ENCODE assay signal across 29 cellular contexts in genomic region chr15:52134502-52135144, GRCh38. TPM values are rescaled to one million over a fixed set of nuclear protein-coding genes. Genes with fewer than 3 reads are reported as not detected.
DNase-seq lines count a peak whose midpoint lies in the region; TF ChIP-seq lines count a peak whose summit lies in the region.
"Had no signal": no experiment of that assay in that cellular context is flagged by ENCODE, and none has a peak within 500 bp of the region (broad histone marks: within the 10 kb centered on the region; RNA-seq: fewer than 3 reads in every experiment).

No MANE protein-coding gene starts in this region.

- no peak overlapping the region for H2BK5ac ChIP-seq in mesendoderm (ENCODE audit: low read length)

- H4K8ac ChIP-seq in mesendoderm (ENCODE audit: low read depth, low read length) = no peak overlapping the region

- DNase-seq in endodermal cell = peak; percentile 20
- DNase-seq in mesendoderm = no peak
- no peak for DNase-seq in HUDEP-2 (lab: John Stamatoyannopoulos, UW; ENCODE audit: unreplicated experiment in 76 of 76)
- DNase-seq in NCI-H1694 (lab: John Stamatoyannopoulos, UW) = no peak
- no peak for DNase-seq in NCI-H2107 (lab: John Stamatoyannopoulos, UW)
- DNase-seq: activated CD8-positive, alpha-beta T cell treated with anti-CD3 and anti-CD28 coated beads, Interleukin-2, amount 10 ng/mL, durations not matched to agents 7 days and 5 days; CD8-positive, alpha-beta memory T cell; DMS153; effector CD4-positive, alpha-beta T cell; hippocampal formation; mammary epithelial cell; NCI-H1092; NCI-H187; NCI-H2171; NCI-H510A treated with DMSO at 0.1 percent for 48 hours; psoas muscle; sigmoid colon; SK-N-SH; stimulated activated CD4-positive, alpha-beta T cell treated with anti-CD3 and anti-CD28 coated beads, Interleukin-4, amount 100 ng/mL, for 24 hours had no signal

- H2BK120ac ChIP-seq in mesendoderm (ENCODE audit: low read depth, low read length) = no peak overlapping the region

- peak overlapping the region; percentile 77 to 94 (median 91); a peak in 19 of 22 replicates for H3K4me2 ChIP-seq in BLaER1 treated with 17β-estradiol and CSF1 and Interleukin-3, amounts not matched to agents 10 nM and 100 nM
- no peak overlapping the region for H3K4me2 ChIP-seq in mesendoderm (ENCODE audit: low read length)
- H3K4me2 ChIP-seq: A549, SK-N-SH had no signal

- no peaks in the 10 kb centered on the region for H3K79me1 ChIP-seq in mesendoderm (ENCODE audit: low read length)

- H3K36me3 Mint-ChIP-seq in IgD-negative memory B cell (peaks cover 12% of the 10 kb centered on the region), endodermal cell (ENCODE audit: low read depth) (peaks cover 6% of the 10 kb centered on the region)

- peaks cover 0 to 6% (median 0%) of the 10 kb centered on the region in 11 experiments; a peak in 4 of 22 replicates for H3K36me3 ChIP-seq in BLaER1 treated with 17β-estradiol and CSF1 and Interleukin-3, amounts not matched to agents 10 nM and 100 nM
- H3K36me3 ChIP-seq in endodermal cell (ENCODE audit: control insufficient read depth, insufficient read depth, low read length) = no peaks in the 10 kb centered on the region
- peaks cover 0 to 15% of the 10 kb centered on the region in 2 donors for H3K36me3 ChIP-seq in muscle layer of duodenum (ENCODE audit: control insufficient read depth in 1 of 2, insufficient read depth in 2 of 2, low read length in 2 of 2)
- no peaks in the 10 kb centered on the region for H3K36me3 ChIP-seq in mesendoderm (ENCODE audit: control insufficient read depth, insufficient read depth, low read length)

- no peak overlapping the region for H3K4me3 ChIP-seq in BLaER1 treated with 17β-estradiol and CSF1 and Interleukin-3, amounts not matched to agents 10 nM and 100 nM
- H3K4me3 ChIP-seq in endodermal cell (ENCODE audit: low read length) (no peak overlapping the region), muscle layer of duodenum (ENCODE audit: low read depth in 1 of 2, low read length in 2 of 2) (no peak overlapping the region), mesendoderm (ENCODE audit: low read length) (no peak overlapping the region)
- H3K4me3 ChIP-seq: A549, GM12878, psoas muscle, sigmoid colon, tibial nerve had no signal

- no peak overlapping the region for H4K5ac ChIP-seq in mesendoderm (ENCODE audit: low read length)

- H4K20me1 ChIP-seq in BLaER1 treated with 17β-estradiol and CSF1 and Interleukin-3, amounts not matched to agents 10 nM and 100 nM = peaks cover 0 to 20% (median 0%) of the 10 kb centered on the region in 11 experiments; a peak in 6 of 22 replicates

- peaks cover 47 to 65% (median 60%) of the 10 kb centered on the region in 10 experiments for H3K4me1 ChIP-seq in BLaER1 treated with 17β-estradiol and CSF1 and Interleukin-3, amounts not matched to agents 10 nM and 100 nM
- H3K4me1 ChIP-seq in endodermal cell (ENCODE audit: control insufficient read depth, insufficient read depth, low read length) = peaks cover 2% of the 10 kb centered on the region
- H3K4me1 ChIP-seq in muscle layer of duodenum (ENCODE audit: control insufficient read depth in 1 of 2, insufficient read depth in 2 of 2, low read length in 2 of 2) = peaks cover 15 to 18% of the 10 kb centered on the region in 2 donors
- no peaks in the 10 kb centered on the region for H3K4me1 ChIP-seq in mesendoderm (ENCODE audit: control insufficient read depth, low read depth, low read length)
- H3K4me1 ChIP-seq: psoas muscle had no signal

- H3K23ac ChIP-seq in mesendoderm (ENCODE audit: low read length) = no peak overlapping the region

- H2BK15ac ChIP-seq in mesendoderm (replicated peaks; ENCODE audit: low read depth) = no peak overlapping the region

- H3K4me3 Mint-ChIP-seq in IgD-negative memory B cell (peak overlapping the region in 1 of 4 donors; percentile 12), endodermal cell (no peak overlapping the region)
- H3K4me3 Mint-ChIP-seq: activated CD8-positive, alpha-beta T cell treated with anti-CD3 and anti-CD28 coated beads, Interleukin-2, amount 10 ng/mL, durations not matched to agents 7 days and 5 days; activated naive CD8-positive, alpha-beta T cell; CD8-positive, alpha-beta memory T cell; T-helper 1 cell treated with Interleukin-12 subunit alpha and Interleukin-12 subunit beta and Interleukin-4 antibody, amounts not matched to agents 30 μg/mL and 1 μg/mL, for 36 hours had no signal

- no peaks in the 10 kb centered on the region for H3K9me3 ChIP-seq in BLaER1 treated with 17β-estradiol and CSF1 and Interleukin-3, amounts not matched to agents 10 nM and 100 nM (replicated peaks in 1 of 11)
- no peaks in the 10 kb centered on the region for H3K9me3 ChIP-seq in endodermal cell (ENCODE audit: control insufficient read depth, low read length)
- H3K9me3 ChIP-seq in muscle layer of duodenum (ENCODE audit: control insufficient read depth in 1 of 2, low read length in 2 of 2) = no peaks in the 10 kb centered on the region
- H3K9me3 ChIP-seq: A549, psoas muscle, sigmoid colon, SK-N-SH, tibial nerve had no signal

- H3K4ac ChIP-seq in mesendoderm (ENCODE audit: low read depth, low read length) = no peak overlapping the region

- H3K9ac ChIP-seq in BLaER1 treated with 17β-estradiol and CSF1 and Interleukin-3, amounts not matched to agents 10 nM and 100 nM = no peak overlapping the region
- H3K9ac ChIP-seq in endodermal cell (ENCODE audit: extremely low read depth, low read length, poor library complexity, severe bottlenecking) = no peak overlapping the region
- no peak overlapping the region for H3K9ac ChIP-seq in mesendoderm (ENCODE audit: low read length)
- H3K9ac ChIP-seq: SK-N-SH had no signal

- H3K18ac ChIP-seq in mesendoderm (ENCODE audit: low read length) = no peak overlapping the region

- H3K56ac ChIP-seq in mesendoderm (ENCODE audit: low read length) = no peak overlapping the region

- H3K27ac Mint-ChIP-seq in IgD-negative memory B cell = peak overlapping the region in 2 of 3 donors; percentile 35 to 87
- H3K27ac Mint-ChIP-seq in endodermal cell = no peak overlapping the region
- H3K27ac Mint-ChIP-seq: activated CD8-positive, alpha-beta T cell treated with anti-CD3 and anti-CD28 coated beads, Interleukin-2, amount 10 ng/mL, durations not matched to agents 7 days and 5 days; activated naive CD8-positive, alpha-beta T cell; activated T-helper 2 cell treated with anti-CD3 and anti-CD28 coated beads, Interferon-gamma antibody, Interleukin-2, Interleukin-4, amounts not matched to agents 10 μg/mL and 5 μg/mL and 100 μg/mL, durations not matched to agents 14 hours and 24 hours and 36 hours; T-helper 1 cell treated with Interleukin-12 subunit alpha and Interleukin-12 subunit beta and Interleukin-4 antibody, amounts not matched to agents 30 μg/mL and 1 μg/mL, for 36 hours had no signal

- peaks cover 0 to 21% (median 0%) of the 10 kb centered on the region in 11 experiments; a peak in 4 of 22 replicates for H3K27me3 ChIP-seq in BLaER1 treated with 17β-estradiol and CSF1 and Interleukin-3, amounts not matched to agents 10 nM and 100 nM
- no peaks in the 10 kb centered on the region for H3K27me3 ChIP-seq in endodermal cell (ENCODE audit: control insufficient read depth, insufficient read depth, low read length, poor library complexity, severe bottlenecking)
- H3K27me3 ChIP-seq in muscle layer of duodenum (ENCODE audit: low read depth, low read length) = no peaks in the 10 kb centered on the region
- no peaks in the 10 kb centered on the region for H3K27me3 ChIP-seq in mesendoderm (ENCODE audit: insufficient read depth, low read length, poor library complexity)
- H3K27me3 ChIP-seq: sigmoid colon, tibial nerve had no signal

- no peaks in the 10 kb centered on the region for H3K9me3 Mint-ChIP-seq in IgD-negative memory B cell
- no peaks in the 10 kb centered on the region for H3K9me3 Mint-ChIP-seq in endodermal cell
- H3K9me3 Mint-ChIP-seq: activated T-helper 2 cell treated with anti-CD3 and anti-CD28 coated beads, Interferon-gamma antibody, Interleukin-2, Interleukin-4, amounts not matched to agents 10 μg/mL and 5 μg/mL and 100 μg/mL, durations not matched to agents 14 hours and 24 hours and 36 hours; CD8-positive, alpha-beta memory T cell; T-helper 1 cell treated with Interleukin-12 subunit alpha and Interleukin-12 subunit beta and Interleukin-4 antibody, amounts not matched to agents 30 μg/mL and 1 μg/mL, for 36 hours had no signal

- TF ChIP-seq CTCF in endodermal cell (conservative IDR thresholded peaks at IDR 0.05) = no peak

- no peak overlapping the region for H2AK5ac ChIP-seq in mesendoderm (ENCODE audit: low read length)

- 88 to 100% methylated on average over 3 to 5 of the region's 5 CpGs for WGBS in endodermal cell (ENCODE audit: insufficient coverage in 1 of 2, insufficient read length in 1 of 2), 2 experiments
- WGBS in mesendoderm (ENCODE audit: extremely low coverage, insufficient coverage, low lambda C conversion rate) = no CpG with 5 or more reads among the region's 5 CpGs

- peaks cover 3 to 20% (median 17%) of the 10 kb centered on the region in 3 donors for H3K4me1 Mint-ChIP-seq in IgD-negative memory B cell
- peaks cover 8% of the 10 kb centered on the region for H3K4me1 Mint-ChIP-seq in endodermal cell

- no peaks in the 10 kb centered on the region for H3K27me3 Mint-ChIP-seq in IgD-negative memory B cell
- no peaks in the 10 kb centered on the region for H3K27me3 Mint-ChIP-seq in endodermal cell (ENCODE audit: insufficient read depth)
- H3K27me3 Mint-ChIP-seq: activated naive CD8-positive, alpha-beta T cell; CD8-positive, alpha-beta memory T cell had no signal

- no peaks in the 10 kb centered on the region for H3K79me2 ChIP-seq in mesendoderm (ENCODE audit: control insufficient read depth, insufficient read depth, low read length)

- H3K27ac ChIP-seq in BLaER1 treated with 17β-estradiol and CSF1 and Interleukin-3, amounts not matched to agents 10 nM and 100 nM = no peak overlapping the region; a peak in 1 of 22 replicates
- H3K27ac ChIP-seq in endodermal cell (ENCODE audit: low read depth, low read length) = no peak overlapping the region
- H3K27ac ChIP-seq in muscle layer of duodenum (ENCODE audit: low read length) = peak overlapping the region; percentile 24
- H3K27ac ChIP-seq in mesendoderm (ENCODE audit: low read depth, low read length) = no peak overlapping the region
- H3K27ac ChIP-seq: A549, psoas muscle, sigmoid colon, tibial nerve had no signal

RNA-seq across cellular contexts. Expression of gene BCL2L10, which starts 22.0 kb away (rescaled TPM):
- 0.59 TPM for polyA plus RNA-seq in IgD-negative memory B cell
- 1 to 10 TPM in 1 of 2 donors, not detected in 1; 1.5 TPM for total RNA-seq in endodermal cell
- not detected for polyA plus RNA-seq in endodermal cell (2013, experiment 1 of 2)
- 0.29 TPM for polyA plus RNA-seq in endodermal cell (2013, experiment 2 of 2)
- 0.49 TPM for polyA plus RNA-seq in mesendoderm (2013, experiment 1 of 2)
- polyA plus RNA-seq in mesendoderm (2013, experiment 2 of 2) = 0.46 TPM
- total RNA-seq: activated T-helper 2 cell treated with anti-CD3 and anti-CD28 coated beads, Interferon-gamma antibody, Interleukin-2, Interleukin-4, amounts not matched to agents 10 μg/mL and 5 μg/mL and 100 μg/mL, durations not matched to agents 14 hours and 24 hours and 36 hours; myocyte; psoas muscle; tibial nerve had no signal

RNA-seq across cellular contexts. Expression of gene GNB5, which starts 56.6 kb away (rescaled TPM):
- polyA plus RNA-seq in IgD-negative memory B cell = 83.2 TPM
- total RNA-seq in endodermal cell = 10 to 100 TPM; 19.1 to 20.7 TPM
- polyA plus RNA-seq in endodermal cell (2013, experiment 1 of 2) = 18.2 TPM
- polyA plus RNA-seq in endodermal cell (2013, experiment 2 of 2) = 15.7 TPM
- polyA plus RNA-seq in mesendoderm (2013, experiment 1 of 2) = 9.0 TPM
- polyA plus RNA-seq in mesendoderm (2013, experiment 2 of 2) = 9.4 TPM
